1 cellular context compared by ENCODE assay signal in the genomic region with DNA sequence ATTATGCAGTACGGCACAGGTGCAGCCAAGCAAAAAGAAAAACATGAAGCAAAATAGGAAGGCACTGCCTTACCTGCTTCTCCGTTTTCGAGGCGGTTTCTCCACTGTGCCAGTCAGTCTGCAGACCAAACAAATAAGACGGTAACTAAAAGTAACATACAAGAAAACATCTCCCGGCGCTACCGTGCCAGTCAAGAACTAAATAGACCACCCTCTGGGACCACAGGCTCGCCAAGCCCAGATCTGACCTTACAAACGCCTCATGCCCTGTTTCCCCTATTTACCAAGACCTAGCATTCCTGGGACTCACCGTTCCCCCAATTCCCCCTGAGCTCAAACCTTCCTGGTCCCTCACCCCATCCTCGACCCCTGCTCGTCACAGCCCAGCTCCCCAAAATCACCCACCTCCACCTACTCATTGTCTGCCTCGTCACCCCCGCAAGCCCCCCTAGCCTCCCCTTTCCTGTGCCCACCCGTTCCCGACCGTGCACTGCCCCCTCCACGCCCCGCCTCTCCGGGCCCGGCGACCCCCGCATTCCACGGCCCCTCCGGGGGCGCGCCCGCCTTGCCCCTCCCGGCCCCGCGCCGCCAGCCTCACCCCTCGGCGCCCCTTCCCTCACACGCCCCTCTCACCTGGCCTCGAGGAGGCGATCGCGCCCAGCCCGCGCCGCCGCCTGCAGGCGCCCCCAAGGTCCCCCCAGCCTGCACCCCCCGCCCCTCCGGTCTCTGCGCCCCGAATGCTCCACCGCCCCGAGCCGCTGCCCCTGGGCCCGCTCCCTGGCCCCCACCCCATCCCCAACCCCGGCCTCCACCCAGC.
TF ChIP-seq lines count a peak whose summit lies in the region.

No MANE protein-coding gene starts in this region.

TF ChIP-seq in IMR-90, 13 proteins besides CTCF, POLR2A, EP300 and RAD21:
- TF ChIP-seq, protein P1, sequence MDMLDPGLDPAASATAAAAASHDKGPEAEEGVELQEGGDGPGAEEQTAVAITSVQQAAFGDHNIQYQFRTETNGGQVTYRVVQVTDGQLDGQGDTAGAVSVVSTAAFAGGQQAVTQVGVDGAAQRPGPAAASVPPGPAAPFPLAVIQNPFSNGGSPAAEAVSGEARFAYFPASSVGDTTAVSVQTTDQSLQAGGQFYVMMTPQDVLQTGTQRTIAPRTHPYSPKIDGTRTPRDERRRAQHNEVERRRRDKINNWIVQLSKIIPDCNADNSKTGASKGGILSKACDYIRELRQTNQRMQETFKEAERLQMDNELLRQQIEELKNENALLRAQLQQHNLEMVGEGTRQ (IDR thresholded peaks at IDR 0.05; ENCODE audit: low read depth, low read length), result no peak
- no peak for TF ChIP-seq RCOR1 (IDR thresholded peaks at IDR 0.05; ENCODE audit: insufficient replicate concordance, low read length)
- TF ChIP-seq CEBPB (IDR thresholded peaks at IDR 0.05; ENCODE audit: low read depth, low read length), result no peak
- TF ChIP-seq MXI1 (IDR thresholded peaks at IDR 0.05; ENCODE audit: borderline replicate concordance, low read depth, low read length), result no peak
- TF ChIP-seq SMC3 (IDR thresholded peaks at IDR 0.05; ENCODE audit: low read depth, low read length), result no peak
- no peak for TF ChIP-seq NFE2L2 (IDR thresholded peaks at IDR 0.05; ENCODE audit: low read depth, low read length)
- no peak for TF ChIP-seq BHLHE40 (IDR thresholded peaks at IDR 0.05; ENCODE audit: low read depth, low read length)
- TF ChIP-seq CHD1 (IDR thresholded peaks at IDR 0.05; ENCODE audit: low read depth, low read length), result no peak
- no peak for TF ChIP-seq MAZ (IDR thresholded peaks at IDR 0.05; ENCODE audit: borderline replicate concordance, low read depth, low read length)
- no peak for TF ChIP-seq FOS (IDR thresholded peaks at IDR 0.05; ENCODE audit: low read depth, low read length)
- no peak for TF ChIP-seq RFX5 (IDR thresholded peaks at IDR 0.05; ENCODE audit: low read depth, low read length)
- no peak for TF ChIP-seq ELK1 (IDR thresholded peaks at IDR 0.05; ENCODE audit: borderline replicate concordance, low read depth, low read length)
- TF ChIP-seq MAFK (IDR thresholded peaks at IDR 0.05; ENCODE audit: low read depth, low read length), result no peak
TF ChIP-seq in IMR-90: peak in this region for 0.
